7 cellular contexts compared by ENCODE assay signal in genomic region chr13:31538067-31539042, GRCh38.
DNase-seq lines count a peak whose midpoint lies in the region; ATAC-seq and TF ChIP-seq lines count a peak whose summit lies in the region.

No MANE protein-coding gene starts in this region.

- peak; percentile 22 for DNase-seq in H7
- DNase-seq in OCI-LY7 (ENCODE audit: low spot score) = no peak
- no peak for DNase-seq in esophagus muscularis mucosa (ENCODE audit: extremely low spot score)
- DNase-seq in smooth muscle cell of the brain vasculature (ENCODE audit: low read depth, low spot score) = peak; percentile 28
- no peak for DNase-seq in KG1 (lab: John Stamatoyannopoulos, UW)
- DNase-seq in posterior cingulate gyrus = no peak

- H4K20me1 ChIP-seq in OCI-LY7 (ENCODE audit: insufficient read depth, low read length) = no peaks in the 10 kb centered on the region

- no peak for TF ChIP-seq POLR2A in esophagus muscularis mucosa (IDR thresholded peaks at IDR 0.05; ENCODE audit: low read depth)

- POLR2A ChIA-PET in OCI-LY7 (lab: Charles Lee) = no interaction called here

- H3K27me3 ChIP-seq in H7 (ENCODE audit: control insufficient read depth, insufficient read depth, low read length) (no peaks in the 10 kb centered on the region), esophagus muscularis mucosa (no peaks in the 10 kb centered on the region)

- no peak overlapping the region for H3K4me3 ChIP-seq in H7 (ENCODE audit: insufficient read depth, low read depth, low read length)
- no peak overlapping the region for H3K4me3 ChIP-seq in OCI-LY7 (ENCODE audit: low read depth, low read length, poor library complexity, severe bottlenecking)
- no peak overlapping the region for H3K4me3 ChIP-seq in esophagus muscularis mucosa

- CTCF ChIA-PET in OCI-LY7 (lab: Charles Lee; ENCODE audit: unreplicated experiment) = no interaction called here

- H3K4me1 ChIP-seq in OCI-LY7 (ENCODE audit: insufficient read depth, low read length, poor library complexity, severe bottlenecking) = no peaks in the 10 kb centered on the region
- H3K4me1 ChIP-seq in esophagus muscularis mucosa = no peaks in the 10 kb centered on the region

- no peak overlapping the region for H2AFZ ChIP-seq in OCI-LY7 (ENCODE audit: low read length)

- WGBS in esophagus muscularis mucosa = 46% methylated on average over 6 of the region's 6 CpGs

- intact Hi-C loops in OCI-LY7 (cut with micrococcal nuclease; ENCODE audit: unreplicated experiment) (no loop called here), esophagus muscularis mucosa (cut with DNase I) (no loop called here), posterior cingulate gyrus (cut with DNase I) (no loop called here)

- no TSS peak for BruUV-seq in OCI-LY7 (replicated peaks; lab: Mats Ljungman, UMichigan)

- H3K36me3 ChIP-seq in H7 (replicated peaks; ENCODE audit: control insufficient read depth, insufficient read depth, low read length) (no peaks in the 10 kb centered on the region), OCI-LY7 (ENCODE audit: insufficient read depth, low read length) (no peaks in the 10 kb centered on the region), esophagus muscularis mucosa (no peaks in the 10 kb centered on the region)

- peak; percentile 49 for TF ChIP-seq CTCF in OCI-LY7 (conservative IDR thresholded peaks at IDR 0.05; ENCODE audit: low read length)
- TF ChIP-seq CTCF in esophagus muscularis mucosa (IDR thresholded peaks at IDR 0.05) = peak in 2 of 3 experiments; percentile 13 to 37

- ATAC-seq in HG03159 (IDR thresholded peaks at IDR 0.05; ENCODE audit: unreplicated experiment) = no peak

- H3K79me2 ChIP-seq in OCI-LY7 (ENCODE audit: insufficient read depth, low read depth, low read length) = no peaks in the 10 kb centered on the region

- no peaks in the 10 kb centered on the region for H3K9me2 ChIP-seq in OCI-LY7 (ENCODE audit: insufficient read depth, low read length)

- H3K27ac ChIP-seq in OCI-LY7 (ENCODE audit: low read depth, low read length, poor library complexity, severe bottlenecking) (no peak overlapping the region), esophagus muscularis mucosa (replicated peaks in 1 of 4) (no peak overlapping the region)

- no peak overlapping the region for H3K4me2 ChIP-seq in OCI-LY7 (ENCODE audit: low read length)

- H3K9me3 ChIP-seq in OCI-LY7 (ENCODE audit: low read length) (no peaks in the 10 kb centered on the region), esophagus muscularis mucosa (no peaks in the 10 kb centered on the region)

- no peak for TF ChIP-seq EP300 in esophagus muscularis mucosa (IDR thresholded peaks at IDR 0.05)

Comparison
In these comparisons a context has a peak if more than half of its experiments do, and no peak if none do; other contexts are left out.
1. DNase-seq: peak in H7 (single experiment) and smooth muscle cell of the brain vasculature (single experiment); none in OCI-LY7 (single experiment), esophagus muscularis mucosa (single experiment), KG1 (single experiment) and posterior cingulate gyrus (0 of 10).